ENCODE assay signal across 9 cellular contexts in the genomic region with DNA sequence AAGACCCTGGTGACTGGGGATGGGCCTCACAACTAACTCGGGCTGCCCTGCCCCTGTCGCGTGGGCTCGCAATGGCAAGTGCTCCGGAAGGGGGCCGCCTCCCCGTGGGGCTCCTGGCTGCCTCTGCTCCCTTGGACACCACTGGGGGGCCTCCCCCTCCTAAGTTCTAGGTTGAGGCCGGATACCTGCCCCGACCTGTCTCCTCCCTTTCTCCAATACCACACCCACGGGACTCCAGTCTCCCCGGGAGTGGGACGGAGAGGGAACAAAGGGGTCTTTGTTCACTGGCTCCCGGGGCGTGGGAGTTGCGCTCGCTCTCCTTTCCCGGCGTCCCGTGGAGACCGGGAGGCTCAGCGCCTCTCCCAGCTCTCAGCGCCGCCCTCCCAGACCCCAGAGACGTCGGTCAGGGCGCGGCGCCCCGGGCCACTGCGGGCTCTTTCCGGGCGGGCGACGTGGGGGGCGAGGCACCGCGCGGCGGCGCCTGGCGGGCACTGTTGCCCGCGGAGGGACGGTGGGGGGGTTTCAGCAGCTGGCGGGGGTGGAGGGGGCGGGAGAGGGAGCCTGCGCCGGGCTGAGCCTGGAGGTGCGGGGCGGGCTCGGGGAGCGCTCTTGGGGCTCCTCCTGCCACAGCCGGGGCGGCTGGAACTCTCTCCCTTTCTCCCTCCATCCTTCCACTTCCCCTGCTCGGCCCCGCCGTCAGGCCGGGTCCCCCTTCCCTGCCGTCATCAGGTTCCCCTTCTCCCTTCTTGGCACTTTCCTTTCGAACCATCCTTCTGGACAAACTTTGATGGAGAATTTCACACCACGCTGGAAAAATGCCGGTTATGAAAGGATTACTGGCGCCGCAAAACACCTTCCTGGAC. TPM values are rescaled to one million over a fixed set of nuclear protein-coding genes. Genes with fewer than 3 reads are reported as not detected.
DNase-seq lines count a peak whose midpoint lies in the region; ATAC-seq, FAIRE-seq and TF ChIP-seq lines count a peak whose summit lies in the region.
"Had no signal": no experiment of that assay in that cellular context is flagged by ENCODE, and none has a peak within 500 bp of the region (broad histone marks: within the 10 kb centered on the region; RNA-seq: fewer than 3 reads in every experiment).

A gene (plus strand): TSS at position 606 of the 863 bp plus-strand sequence. CDS start 210 bp downstream, at position 816.

- H3K4me3 ChIP-seq in MG63: peak within 1 kb of the TSS; percentile 38
- H3K4me3 ChIP-seq in fibroblast of mammary gland (ENCODE audit: control insufficient read depth, low read depth, low read length): peak within 1 kb of the TSS; percentile 47
- H3K4me3 ChIP-seq in neural cell (ENCODE audit: low read length): peak within 1 kb of the TSS; percentile 82

- peaks cover 2% of the 10 kb centered on the region for H3K9me3 Mint-ChIP-seq in activated CD8-positive, alpha-beta T cell treated with anti-CD3 and anti-CD28 coated beads for 36 hours

- TF ChIP-seq RAD21 in neural cell (conservative IDR thresholded peaks at IDR 0.05): no peak

- no peaks in the 10 kb centered on the region for H3F3A ChIP-seq in neural cell (ENCODE audit: insufficient read depth, low read length, poor library complexity, severe bottlenecking)

- H3K9ac ChIP-seq in neural cell (ENCODE audit: low read length): peak within 1 kb of the TSS; percentile 74

- intact Hi-C loops in activated CD8-positive, alpha-beta T cell treated with anti-CD3 and anti-CD28 coated beads for 36 hours (cut with micrococcal nuclease): no loop called here

- H3K27me3 Mint-ChIP-seq in activated CD8-positive, alpha-beta T cell treated with anti-CD3 and anti-CD28 coated beads for 36 hours: peaks cover 27% of the 10 kb centered on the region

- H3K9me3 ChIP-seq in MG63: no peaks in the 10 kb centered on the region
- H3K9me3 ChIP-seq in neural cell (ENCODE audit: low read length): no peaks in the 10 kb centered on the region

- no peak for TF ChIP-seq CTCF in activated CD8-positive, alpha-beta T cell treated with anti-CD3 and anti-CD28 coated beads for 36 hours (IDR thresholded peaks at IDR 0.05)
- TF ChIP-seq CTCF in fibroblast of mammary gland (conservative IDR thresholded peaks at IDR 0.05; ENCODE audit: control insufficient read depth, insufficient read depth, low read depth, low read length) (no peak), neural cell (IDR thresholded peaks at IDR 0.05; ENCODE audit: poor library complexity, severe bottlenecking) (peak; percentile 30)

- peak within 1 kb of the TSS; percentile 71 for H3K27ac Mint-ChIP-seq in activated CD8-positive, alpha-beta T cell treated with anti-CD3 and anti-CD28 coated beads for 36 hours

- no peaks in the 10 kb centered on the region for H3K9me2 ChIP-seq in neural cell (ENCODE audit: insufficient read depth, low read length)

- POLR2A ChIA-PET in activated CD8-positive, alpha-beta T cell treated with anti-CD3 and anti-CD28 coated beads for 36 hours (lab: Charles Lee): no interaction called here

- no peak for TF ChIP-seq EP300 in neural cell (conservative IDR thresholded peaks at IDR 0.05; ENCODE audit: poor library complexity, severe bottlenecking)

- no peak for FAIRE-seq in GM12891 (lab: Jason Lieb, UNC)

- ATAC-seq in activated CD8-positive, alpha-beta T cell treated with anti-CD3 and anti-CD28 coated beads for 36 hours: peak; percentile 34
- ATAC-seq in HG02678 (IDR thresholded peaks at IDR 0.05; ENCODE audit: unreplicated experiment): no peak

- H3K36me3 ChIP-seq in MG63 (no peaks in the 10 kb centered on the region), neural cell (ENCODE audit: insufficient read depth, low read length) (no peaks in the 10 kb centered on the region)

- H3K27me3 ChIP-seq in MG63 (no peaks in the 10 kb centered on the region), neural cell (ENCODE audit: insufficient read depth, low read depth, low read length) (no peaks in the 10 kb centered on the region)

- peak within 1 kb of the TSS; percentile 82 for H3K4me3 Mint-ChIP-seq in activated CD8-positive, alpha-beta T cell treated with anti-CD3 and anti-CD28 coated beads for 36 hours

- DNase-seq in COLO829 (ENCODE audit: low spot score) (peak; percentile 60), MG63 (no peak), fibroblast of mammary gland (ENCODE audit: low read depth) (no peak), dedifferentiated amniotic fluid mesenchymal stem cell (ENCODE audit: extremely low spot score) (no peak), GM12891 (ENCODE audit: insufficient read length, low spot score) (no peak)
- DNase-seq in activated CD8-positive, alpha-beta T cell treated with anti-CD3 and anti-CD28 coated beads for 36 hours: peak; percentile 44

- CTCF ChIA-PET in activated CD8-positive, alpha-beta T cell treated with anti-CD3 and anti-CD28 coated beads for 36 hours (lab: Charles Lee): interaction anchor here (1.6 kb wide), 1 partner anchor 15 kb away, joined by 6 read pairs; no protein-coding TSS in a partner anchor

- H3K27ac ChIP-seq in neural cell (ENCODE audit: low read length): peak within 1 kb of the TSS; percentile 73

- peak within 1 kb of the TSS; percentile 93 for H3K4me2 ChIP-seq in neural cell (ENCODE audit: low read length)

- H2AFZ ChIP-seq in neural cell (ENCODE audit: low read depth, low read length): peak within 1 kb of the TSS; percentile 78

- H3K36me3 Mint-ChIP-seq in activated CD8-positive, alpha-beta T cell treated with anti-CD3 and anti-CD28 coated beads for 36 hours (ENCODE audit: low read depth): no peaks in the 10 kb centered on the region

- no peak for TF ChIP-seq POLR2A in GM12891 (IDR thresholded peaks at IDR 0.05; ENCODE audit: low read depth, low read length)

- H3K79me2 ChIP-seq in neural cell (replicated peaks; ENCODE audit: insufficient read depth, low read length): peaks cover 27% of the 10 kb centered on the region

- H4K20me1 ChIP-seq in neural cell (ENCODE audit: insufficient read depth): no peaks in the 10 kb centered on the region

- H3K4me1 Mint-ChIP-seq in activated CD8-positive, alpha-beta T cell treated with anti-CD3 and anti-CD28 coated beads for 36 hours (ENCODE audit: low read depth): peaks cover 12% of the 10 kb centered on the region

TF ChIP-seq in neural cell, 6 proteins besides CTCF, POLR2A, EP300 and RAD21 (continues in another document):
- TF ChIP-seq MXI1 (conservative IDR thresholded peaks at IDR 0.05; ENCODE audit: poor library complexity, severe bottlenecking) (peak; percentile 75), POLR2AphosphoS5 (IDR thresholded peaks at IDR 0.05) (no peak), EZH2 (IDR thresholded peaks at IDR 0.05; ENCODE audit: borderline replicate concordance, insufficient read depth, low read length, poor library complexity, severe bottlenecking) (no peak)

TF ChIP-seq in GM12891, 5 proteins besides CTCF, POLR2A, EP300 and RAD21:
- TF ChIP-seq POLR2AphosphoS5 (IDR thresholded peaks at IDR 0.05; ENCODE audit: low read depth, low read length) (no peak), TAF1 (IDR thresholded peaks at IDR 0.05; ENCODE audit: low read depth, low read length) (no peak), SPI1 (IDR thresholded peaks at IDR 0.05; ENCODE audit: low read depth, low read length) (no peak), PAX5 (IDR thresholded peaks at IDR 0.05; ENCODE audit: insufficient read depth, low read length, severe bottlenecking) (no peak), POU2F2 (IDR thresholded peaks at IDR 0.05; ENCODE audit: low read depth, low read length) (no peak)

RNA-seq across cellular contexts. Expression of the gene that starts here (rescaled TPM):
- total RNA-seq in MG63 (2014; rRNA removed; shearing (Covaris generic); ENCODE audit: low replicate concordance): not detected in 2 replicates
- not detected for total RNA-seq in activated CD8-positive, alpha-beta T cell treated with anti-CD3 and anti-CD28 coated beads for 36 hours
- 28.9 and 31.7 TPM in 2 replicates for polyA plus RNA-seq in neural cell
- 29.2 and 34.7 TPM in 2 replicates for polyA minus RNA-seq in neural cell
- polyA plus RNA-seq in GM12891 (2012; ENCODE audit: low read depth, missing spikeins): not detected
- total RNA-seq: M059J had no signal

Comparison
In these comparisons a context has a peak if more than half of its experiments do, and no peak if none do; other contexts are left out.
1. Peak in DNase-seq and ATAC-seq in activated CD8-positive, alpha-beta T cell treated with anti-CD3 and anti-CD28 coated beads for 36 hours; RNA of the gene not detected or under 1 TPM.